Comparison of ENCODE assay signal across 8 cellular contexts in genomic region chr10:79022565-79023488, GRCh38. TPM values are rescaled to one million over a fixed set of nuclear protein-coding genes. Genes with fewer than 3 reads are reported as not detected.
DNase-seq lines count a peak whose midpoint lies in the region; ATAC-seq and TF ChIP-seq lines count a peak whose summit lies in the region.
"Had no signal": no experiment of that assay in that cellular context is flagged by ENCODE, and none has a peak within 500 bp of the region (broad histone marks: within the 10 kb centered on the region; RNA-seq: fewer than 3 reads in every experiment).

No MANE protein-coding gene starts in this region.

- TF ChIP-seq CTCF in progenitor cell of endocrine pancreas (IDR thresholded peaks at IDR 0.05; ENCODE audit: unreplicated experiment), result no peak

- H3K36me3 Mint-ChIP-seq in progenitor cell of endocrine pancreas (ENCODE audit: insufficient read depth), result no peaks in the 10 kb centered on the region

- no peaks in the 10 kb centered on the region for H3K9me3 Mint-ChIP-seq in progenitor cell of endocrine pancreas (ENCODE audit: low read depth)

- H3K27ac Mint-ChIP-seq in progenitor cell of endocrine pancreas, result no peak overlapping the region
- H3K27ac Mint-ChIP-seq: stimulated activated naive B cell treated with anti-CD40 and anti-IgM and Interleukin-4, amounts not matched to agents 10 μg/mL and 1 μg/mL and 100 μg/mL, for 72 hours had no signal

- ATAC-seq in GM18867 (IDR thresholded peaks at IDR 0.05; ENCODE audit: unreplicated experiment) (peak; percentile 82), HG03159 (IDR thresholded peaks at IDR 0.05; ENCODE audit: unreplicated experiment) (peak; percentile 67), SK-N-SH treated with all-trans-retinoic acid at 6 μM for 48 hours (peak; percentile 47), HG03457 (IDR thresholded peaks at IDR 0.05; ENCODE audit: unreplicated experiment) (no peak)

- DNase-seq in iPS DF 19.7 (ENCODE audit: low read depth, low spot score), result peak; percentile 38
- DNase-seq in progenitor cell of endocrine pancreas (ENCODE audit: low spot score, unreplicated experiment), result no peak
- DNase-seq in SKM-1 treated with dmso at 0.1 percent for 144 hours (lab: John Stamatoyannopoulos, UW; ENCODE audit: unreplicated experiment), result no peak
- DNase-seq: stimulated activated naive B cell treated with anti-CD40 and anti-IgM and Interleukin-4, amounts not matched to agents 10 μg/mL and 1 μg/mL and 100 μg/mL, for 72 hours had no signal

- no peak overlapping the region for H3K4me3 Mint-ChIP-seq in progenitor cell of endocrine pancreas (ENCODE audit: low read depth)
- H3K4me3 Mint-ChIP-seq: stimulated activated naive B cell treated with anti-CD40 and anti-IgM and Interleukin-4, amounts not matched to agents 10 μg/mL and 1 μg/mL and 100 μg/mL, for 72 hours had no signal

- H3K4me1 Mint-ChIP-seq in progenitor cell of endocrine pancreas (ENCODE audit: low read depth), result peaks cover 24% of the 10 kb centered on the region

- no peaks in the 10 kb centered on the region for H3K27me3 Mint-ChIP-seq in progenitor cell of endocrine pancreas

TF ChIP-seq in SK-N-SH treated with all-trans-retinoic acid at 6 μM for 48 hours, 23 proteins besides CTCF, POLR2A, EP300 and RAD21:
- TF ChIP-seq ESRRG (CRISPR knock-in tag; IDR thresholded peaks at IDR 0.05) (no peak), BACH2 (CRISPR knock-in tag; IDR thresholded peaks at IDR 0.05; ENCODE audit: borderline replicate concordance) (no peak), PATZ1 (CRISPR knock-in tag; IDR thresholded peaks at IDR 0.05; ENCODE audit: borderline replicate concordance) (no peak), ZNF565 (CRISPR knock-in tag; conservative IDR thresholded peaks at IDR 0.05; ENCODE audit: low read depth) (no peak), POU6F1 (CRISPR knock-in tag; IDR thresholded peaks at IDR 0.05; ENCODE audit: borderline replicate concordance, low read depth) (no peak), ZNF70 (CRISPR knock-in tag; IDR thresholded peaks at IDR 0.05) (no peak), ZFP3 (CRISPR knock-in tag; IDR thresholded peaks at IDR 0.05) (no peak), TSHZ2 (CRISPR knock-in tag; IDR thresholded peaks at IDR 0.05) (no peak), CSDC2 (CRISPR knock-in tag; IDR thresholded peaks at IDR 0.05) (no peak), OSR1 (CRISPR knock-in tag; IDR thresholded peaks at IDR 0.05) (no peak), ZC3H10 (CRISPR knock-in tag; IDR thresholded peaks at IDR 0.05) (no peak), ARNTL (CRISPR knock-in tag; IDR thresholded peaks at IDR 0.05; ENCODE audit: borderline replicate concordance, low read depth) (no peak), PPARA (CRISPR knock-in tag; IDR thresholded peaks at IDR 0.05; ENCODE audit: borderline replicate concordance) (no peak), TCF4 (CRISPR knock-in tag; IDR thresholded peaks at IDR 0.05; ENCODE audit: borderline replicate concordance) (no peak), CREB5 (CRISPR knock-in tag; IDR thresholded peaks at IDR 0.05; ENCODE audit: low read depth) (no peak), ZFP30 (CRISPR knock-in tag; IDR thresholded peaks at IDR 0.05) (no peak), ZNF8 (CRISPR knock-in tag; IDR thresholded peaks at IDR 0.05) (no peak), RARB (CRISPR knock-in tag; IDR thresholded peaks at IDR 0.05) (no peak), SNAI2 (CRISPR knock-in tag; IDR thresholded peaks at IDR 0.05) (no peak)

RNA-seq across cellular contexts. Expression of gene ZMIZ1, which starts 45.9 kb away (rescaled TPM):
- 81.6 and 85.2 TPM in 2 replicates for total RNA-seq in progenitor cell of endocrine pancreas
